In genomic region chr17:35744830-35745229, GRCh38 we compare ENCODE assay signal across 33 cellular contexts. TPM values are rescaled to one million over a fixed set of nuclear protein-coding genes. Genes with fewer than 3 reads are reported as not detected.
DNase-seq lines count a peak whose midpoint lies in the region; ATAC-seq, FAIRE-seq and TF ChIP-seq lines count a peak whose summit lies in the region.
"Had no signal": no experiment of that assay in that cellular context is flagged by ENCODE, and none has a peak within 500 bp of the region (broad histone marks: within the 10 kb centered on the region; RNA-seq: fewer than 3 reads in every experiment).

No MANE protein-coding gene starts in this region.

- H3K4me1 ChIP-seq in SK-N-SH (ENCODE audit: control insufficient read depth in 1 of 2, insufficient read depth in 2 of 2, low read depth in 1 of 2, low read length in 1 of 2) (peaks cover 0 to 11% of the 10 kb centered on the region in 2 experiments; a peak in 1 of 4 replicates), kidney (ENCODE audit: control insufficient read depth in 1 of 2, insufficient read depth in 1 of 2, low read depth in 1 of 2, low read length in 2 of 2) (peaks cover 0 to 9% of the 10 kb centered on the region in 2 donors), osteoblast (ENCODE audit: insufficient read depth, low read length) (no peaks in the 10 kb centered on the region)

- H3K9ac ChIP-seq in SK-N-SH (no peak overlapping the region), kidney (ENCODE audit: low read length in 2 of 2) (no peak overlapping the region)
- H3K9ac ChIP-seq: BLaER1 had no signal

- H3K27ac Mint-ChIP-seq in HFFc6, result no peak overlapping the region
- H3K27ac Mint-ChIP-seq: CD4-positive, alpha-beta memory T cell; CD8-positive, alpha-beta memory T cell had no signal

- CTCF ChIA-PET in SK-N-SH (lab: Yijun Ruan, JAX), result interaction anchor here (0.9 to 9.3 kb wide), 10 partner anchors 14 to 432 kb away, joined by 3 to 275 read pairs (median 4); partner anchors contain the start of gene RASL10B

- H3K9me3 ChIP-seq in SK-N-SH (no peaks in the 10 kb centered on the region), kidney (ENCODE audit: control insufficient read depth in 1 of 2, low read length in 2 of 2) (no peaks in the 10 kb centered on the region), osteoblast (ENCODE audit: low read depth, low read length) (no peaks in the 10 kb centered on the region)
- H3K9me3 ChIP-seq: BLaER1 had no signal

- H4K20me1 ChIP-seq in SK-N-SH (ENCODE audit: insufficient read depth) (no peaks in the 10 kb centered on the region), osteoblast (ENCODE audit: insufficient read depth, low read length) (peaks cover 4% of the 10 kb centered on the region)

- intact Hi-C loops in kidney (cut with DNase I), result loop anchor here (10.0 kb wide), 1 partner anchor 130 kb away; no protein-coding TSS in a partner anchor

- no peaks in the 10 kb centered on the region for H3K79me2 ChIP-seq in SK-N-SH (ENCODE audit: insufficient read depth)
- H3K79me2 ChIP-seq in osteoblast (ENCODE audit: insufficient read depth, low read length), result no peaks in the 10 kb centered on the region

- ATAC-seq in SK-N-SH treated with all-trans-retinoic acid at 6 μM for 48 hours, result no peak
- no peak for ATAC-seq in HG03108 (IDR thresholded peaks at IDR 0.05; ENCODE audit: unreplicated experiment)
- ATAC-seq: GM12878 had no signal

- H3K27me3 Mint-ChIP-seq in HFFc6 (ENCODE audit: insufficient read depth), result peaks cover 49% of the 10 kb centered on the region

- H3K4me3 ChIP-seq in SK-N-SH (ENCODE audit: low read depth in 2 of 2, low read length in 1 of 2) (no peak overlapping the region), kidney (ENCODE audit: low read length in 2 of 2) (no peak overlapping the region), osteoblast (ENCODE audit: insufficient read depth, low read length) (no peak overlapping the region)
- H3K4me3 ChIP-seq: BLaER1, GM12878 had no signal

- no peak for TF ChIP-seq EP300 in SK-N-SH (IDR thresholded peaks at IDR 0.05; ENCODE audit: borderline replicate concordance in 1 of 2, low read depth in 1 of 2, low read length in 1 of 2)

- no peak overlapping the region for H2AFZ ChIP-seq in SK-N-SH (ENCODE audit: low read depth)
- H2AFZ ChIP-seq in osteoblast (ENCODE audit: low read length), result no peak overlapping the region

- peaks cover 4% of the 10 kb centered on the region; the same call in 1 of the 2 replicates for H3K36me3 Mint-ChIP-seq in HFFc6 (ENCODE audit: low read depth)
- H3K36me3 Mint-ChIP-seq: CD14-positive monocyte; CD4-positive, alpha-beta memory T cell; CD4-positive, CD25-positive, alpha-beta regulatory T cell; CD8-positive, alpha-beta memory T cell had no signal

- peaks cover 5% of the 10 kb centered on the region; the same call in 1 of the 2 replicates for H3K4me1 Mint-ChIP-seq in HFFc6 (ENCODE audit: low read depth)

- 40% methylated on average over 5 of the region's 8 CpGs for WGBS in SK-N-SH (ENCODE audit: low lambda C conversion rate)

- no peaks in the 10 kb centered on the region for H3K9me3 Mint-ChIP-seq in HFFc6
- H3K9me3 Mint-ChIP-seq: CD4-positive, alpha-beta memory T cell; CD8-positive, alpha-beta memory T cell had no signal

- no peaks in the 10 kb centered on the region for H3K9me2 ChIP-seq in SK-N-SH

- H3F3A ChIP-seq in SK-N-SH (replicated peaks; ENCODE audit: insufficient read depth), result no peaks in the 10 kb centered on the region

- POLR2A ChIA-PET in SK-N-SH (lab: Yijun Ruan, JAX), result interaction anchor here (0.6 kb wide), 1 partner anchor 19 kb away, joined by 3 read pairs; no protein-coding TSS in a partner anchor

- TF ChIP-seq RAD21 in SK-N-SH (IDR thresholded peaks at IDR 0.05; ENCODE audit: low read length), result no peak

- H3K27me3 ChIP-seq in SK-N-SH (ENCODE audit: insufficient read depth) (peaks cover 2% of the 10 kb centered on the region; the same call in 1 of the 2 replicates), osteoblast (ENCODE audit: insufficient read depth, low read length) (peaks cover 54% of the 10 kb centered on the region)

- FAIRE-seq in kidney (lab: Jason Lieb, UNC), result no peak
- FAIRE-seq: A204.1, GM12878, GM12892, GM18507 had no signal

- DNase-seq in SK-N-SH (peak; percentile 9), GM20000 (ENCODE audit: low spot score) (peak; percentile 16), kidney (peak; percentile 53), osteoblast (ENCODE audit: insufficient read length, low spot score, missing footprints) (peak; percentile 75), HFFc6 (no peak), NCI-H1105 (lab: John Stamatoyannopoulos, UW) (no peak)
- DNase-seq: 8988T; ACHN; BE2C; C1 segment of cervical spinal cord; CD4-positive, alpha-beta memory T cell; CD4-positive, CD25-positive, alpha-beta regulatory T cell; CD8-positive, alpha-beta memory T cell; COR-L47; DMS 273 treated with DMSO at 0.1 percent for 48 hours; DMS153; DMS53; DMS79; DND-41; EL; GDM1 had no signal

- no peak overlapping the region for H3K27ac ChIP-seq in SK-N-SH (ENCODE audit: low read depth in 2 of 2, low read length in 1 of 2)
- no peak overlapping the region for H3K27ac ChIP-seq in kidney (ENCODE audit: low read depth in 2 of 2, low read length in 2 of 2)
- no peak overlapping the region for H3K27ac ChIP-seq in osteoblast (ENCODE audit: low read depth, low read length)
- H3K27ac ChIP-seq: BLaER1 had no signal

- H3K36me3 ChIP-seq in SK-N-SH (replicated peaks in 1 of 2; ENCODE audit: control insufficient read depth in 1 of 2, insufficient read depth in 2 of 2, low read length in 1 of 2), result no peaks in the 10 kb centered on the region
- no peaks in the 10 kb centered on the region for H3K36me3 ChIP-seq in kidney (ENCODE audit: control insufficient read depth in 1 of 2, insufficient read depth in 2 of 2, low read length in 2 of 2)
- H3K36me3 ChIP-seq in osteoblast (ENCODE audit: insufficient read depth, low read length), result no peaks in the 10 kb centered on the region
- H3K36me3 ChIP-seq: BE2C, BLaER1 had no signal

- no peak overlapping the region for H3K4me3 Mint-ChIP-seq in HFFc6
- H3K4me3 Mint-ChIP-seq: CD14-positive monocyte; CD4-positive, alpha-beta memory T cell; CD4-positive, CD25-positive, alpha-beta regulatory T cell; CD8-positive, alpha-beta memory T cell had no signal

- H3K4me2 ChIP-seq in SK-N-SH (no peak overlapping the region), osteoblast (ENCODE audit: insufficient read depth, low read length) (no peak overlapping the region)
- H3K4me2 ChIP-seq: BLaER1 had no signal

- TF ChIP-seq CTCF in SK-N-SH (IDR thresholded peaks at IDR 0.05) (no peak), GM20000 (IDR thresholded peaks at IDR 0.05; ENCODE audit: extremely low read depth, missing control alignments) (no peak), kidney (IDR thresholded peaks at IDR 0.05; ENCODE audit: borderline replicate concordance, extremely low read depth, insufficient read depth) (no peak), osteoblast (IDR thresholded peaks at IDR 0.05; ENCODE audit: extremely low read depth, low read depth, low read length) (no peak), HFFc6 (IDR thresholded peaks at IDR 0.05) (no peak)

TF ChIP-seq in SK-N-SH, 30 proteins besides CTCF, POLR2A, EP300 and RAD21 (continues in another document):
- TF ChIP-seq, protein P1, sequence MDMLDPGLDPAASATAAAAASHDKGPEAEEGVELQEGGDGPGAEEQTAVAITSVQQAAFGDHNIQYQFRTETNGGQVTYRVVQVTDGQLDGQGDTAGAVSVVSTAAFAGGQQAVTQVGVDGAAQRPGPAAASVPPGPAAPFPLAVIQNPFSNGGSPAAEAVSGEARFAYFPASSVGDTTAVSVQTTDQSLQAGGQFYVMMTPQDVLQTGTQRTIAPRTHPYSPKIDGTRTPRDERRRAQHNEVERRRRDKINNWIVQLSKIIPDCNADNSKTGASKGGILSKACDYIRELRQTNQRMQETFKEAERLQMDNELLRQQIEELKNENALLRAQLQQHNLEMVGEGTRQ (IDR thresholded peaks at IDR 0.05; ENCODE audit: borderline replicate concordance, low read depth, low read length), result no peak
- no peak for TF ChIP-seq NFIC (IDR thresholded peaks at IDR 0.05; ENCODE audit: borderline replicate concordance)

TF ChIP-seq in SK-N-SH treated with all-trans-retinoic acid at 6 μM for 48 hours, 23 proteins besides CTCF, POLR2A, EP300 and RAD21 (continues in another document):
- no peak for TF ChIP-seq ZNF565 (CRISPR knock-in tag; conservative IDR thresholded peaks at IDR 0.05; ENCODE audit: low read depth)

RNA-seq across cellular contexts. Expression of gene GAS2L2, which starts 8.2 kb away (rescaled TPM):
- polyA plus RNA-seq in SK-N-SH (2012; rRNA removed) (0.02 TPM in 1 of 2 replicates, not detected in the other), kidney (ENCODE audit: insufficient read depth, low read depth, low replicate concordance) (not detected)
- 0.01 TPM in 2 replicates for polyA plus RNA-seq in SK-N-SH (2012; cell fraction: cytosol; rRNA removed)
- polyA plus RNA-seq in SK-N-SH (2012; cell fraction: nucleus; rRNA removed), result 0.08 and 0.10 TPM in 2 replicates
- total RNA-seq in kidney (not detected), osteoblast (not detected in 2 replicates)
- not detected for total RNA-seq in HFFc6 (2021; fragmentation: NEBNext Ultra II Directional; extraction: Animal tissue kit (Norgen Biotek cat#: 25700))
- total RNA-seq: A673; CD4-positive, CD25-positive, alpha-beta regulatory T cell; Daoy; G401; GM12878 had no signal
- polyA plus RNA-seq: AG04450; CD14-positive monocyte; CD4-positive, CD25-positive, alpha-beta regulatory T cell; CD8-positive, alpha-beta memory T cell had no signal

RNA-seq across cellular contexts. Expression of gene RASL10B, which starts 13.4 kb away (rescaled TPM):
- polyA plus RNA-seq in SK-N-SH (2012; rRNA removed), result 4.2 and 4.3 TPM in 2 replicates
- polyA plus RNA-seq in SK-N-SH (2012; cell fraction: cytosol; rRNA removed), result 2.2 and 3.8 TPM in 2 replicates
- polyA plus RNA-seq in SK-N-SH (2012; cell fraction: nucleus; rRNA removed), result 6.4 and 8.3 TPM in 2 replicates
- 2.4 TPM for total RNA-seq in kidney
- polyA plus RNA-seq in kidney (ENCODE audit: insufficient read depth, low read depth, low replicate concordance), result 1.5 TPM
- total RNA-seq in osteoblast, result 2.7 and 4.0 TPM in 2 replicates
- total RNA-seq in HFFc6 (2021; fragmentation: NEBNext Ultra II Directional; extraction: Animal tissue kit (Norgen Biotek cat#: 25700)), result 1 to 10 TPM; 1.7 to 5.0 (median 1.8) TPM
- total RNA-seq: CD4-positive, CD25-positive, alpha-beta regulatory T cell; GM12878 had no signal
- polyA plus RNA-seq: CD14-positive monocyte, GM12878 had no signal

RNA-seq across cellular contexts. Expression of gene C17orf50, which starts 15.9 kb away (rescaled TPM):
- polyA plus RNA-seq in SK-N-SH (2012; rRNA removed), result 0.05 TPM in 1 of 2 replicates, not detected in the other
- 0.03 and 0.04 TPM in 2 replicates for polyA plus RNA-seq in SK-N-SH (2012; cell fraction: cytosol; rRNA removed)
- not detected in 2 replicates for polyA plus RNA-seq in SK-N-SH (2012; cell fraction: nucleus; rRNA removed)
- not detected for total RNA-seq in kidney
- polyA plus RNA-seq in kidney (ENCODE audit: insufficient read depth, low read depth, low replicate concordance), result 0.41 TPM
- not detected in 2 replicates for total RNA-seq in osteoblast
- not detected for total RNA-seq in HFFc6 (2021; fragmentation: NEBNext Ultra II Directional; extraction: Animal tissue kit (Norgen Biotek cat#: 25700))
- total RNA-seq: A673; CD4-positive, alpha-beta memory T cell; CD4-positive, CD25-positive, alpha-beta regulatory T cell; CD8-positive, alpha-beta memory T cell; Daoy; G401; GM12878 had no signal
- polyA plus RNA-seq: AG04450; CD14-positive monocyte; CD4-positive, alpha-beta memory T cell; CD4-positive, CD25-positive, alpha-beta regulatory T cell; CD8-positive, alpha-beta memory T cell had no signal

RNA-seq across cellular contexts. Expression of gene MMP28, which starts 50.6 kb away (rescaled TPM):
- polyA plus RNA-seq in SK-N-SH (2012; rRNA removed), result 0.23 and 0.33 TPM in 2 replicates
- 0.30 and 0.52 TPM in 2 replicates for polyA plus RNA-seq in SK-N-SH (2012; cell fraction: cytosol; rRNA removed)
- polyA plus RNA-seq in SK-N-SH (2012; cell fraction: nucleus; rRNA removed), result 0.32 and 0.40 TPM in 2 replicates
- total RNA-seq in kidney, result 4.5 TPM
- 10.3 TPM for polyA plus RNA-seq in kidney (ENCODE audit: insufficient read depth, low read depth, low replicate concordance)
- total RNA-seq in osteoblast, result 1.2 and 1.8 TPM in 2 replicates
- total RNA-seq in HFFc6 (2021; fragmentation: NEBNext Ultra II Directional; extraction: Animal tissue kit (Norgen Biotek cat#: 25700)), result not detected
- total RNA-seq: A673; CD4-positive, CD25-positive, alpha-beta regulatory T cell; CD8-positive, alpha-beta memory T cell; G401; GM12878 had no signal
- polyA plus RNA-seq: CD14-positive monocyte; CD8-positive, alpha-beta memory T cell; GM12878 had no signal

Comparison
In these comparisons a context has a peak if more than half of its experiments do, and no peak if none do; other contexts are left out.
1. DNase-seq: peak in SK-N-SH (single experiment), GM20000 (single experiment), kidney (single experiment) and osteoblast (single experiment); none in HFFc6 (single experiment) and NCI-H1105 (single experiment).